19 cellular contexts compared by ENCODE assay signal in genomic region chr11:74000307-74000630, GRCh38. TPM values are rescaled to one million over a fixed set of nuclear protein-coding genes. Genes with fewer than 3 reads are reported as not detected.
DNase-seq lines count a peak whose midpoint lies in the region; ATAC-seq and TF ChIP-seq lines count a peak whose summit lies in the region.
"Had no signal": no experiment of that assay in that cellular context is flagged by ENCODE, and none has a peak within 500 bp of the region (broad histone marks: within the 10 kb centered on the region; RNA-seq: fewer than 3 reads in every experiment).

No MANE protein-coding gene starts in this region.

- H3K27ac Mint-ChIP-seq in activated CD8-positive, alpha-beta memory T cell treated with anti-CD3 and anti-CD28 coated beads, Interleukin-2, amount 10 ng/mL, durations not matched to agents 7 days and 5 days = no peak overlapping the region
- H3K27ac Mint-ChIP-seq in immature natural killer cell = peak overlapping the region; percentile 74 to 98 (median 96)
- peak overlapping the region; percentile 88 for H3K27ac Mint-ChIP-seq in stimulated activated effector memory CD8-positive, alpha-beta T cell treated with anti-CD3 and anti-CD28 coated beads, Interleukin-12 subunit alpha, Interleukin-12 subunit beta, amount 100 ng/mL, for 72 hours
- H3K27ac Mint-ChIP-seq: neural progenitor cell had no signal

- H3K9me3 Mint-ChIP-seq in activated CD8-positive, alpha-beta memory T cell treated with anti-CD3 and anti-CD28 coated beads, Interleukin-2, amount 10 ng/mL, durations not matched to agents 7 days and 5 days (ENCODE audit: low read depth) = no peaks in the 10 kb centered on the region
- no peaks in the 10 kb centered on the region for H3K9me3 Mint-ChIP-seq in immature natural killer cell
- no peaks in the 10 kb centered on the region for H3K9me3 Mint-ChIP-seq in stimulated activated effector memory CD8-positive, alpha-beta T cell treated with anti-CD3 and anti-CD28 coated beads, Interleukin-12 subunit alpha, Interleukin-12 subunit beta, amount 100 ng/mL, for 72 hours
- H3K9me3 Mint-ChIP-seq: neural progenitor cell; stimulated activated naive CD8-positive, alpha-beta T cell treated with anti-CD3 and anti-CD28 coated beads, Interleukin-15, amount 100 ng/mL, for 72 hours had no signal

- no TSS peak for BruUV-seq in OCI-LY7 (replicated peaks; lab: Mats Ljungman, UMichigan)

- no peaks in the 10 kb centered on the region for H3K27me3 Mint-ChIP-seq in activated CD8-positive, alpha-beta memory T cell treated with anti-CD3 and anti-CD28 coated beads, Interleukin-2, amount 10 ng/mL, durations not matched to agents 7 days and 5 days
- peaks cover 7 to 9% (median 8%) of the 10 kb centered on the region in 3 donors for H3K27me3 Mint-ChIP-seq in immature natural killer cell (ENCODE audit: low read depth in 3 of 3)
- H3K27me3 Mint-ChIP-seq: stimulated activated naive CD8-positive, alpha-beta T cell treated with anti-CD3 and anti-CD28 coated beads, Interleukin-15, amount 100 ng/mL, for 72 hours had no signal

- H3K4me1 ChIP-seq in OCI-LY7 (ENCODE audit: insufficient read depth, low read length, poor library complexity, severe bottlenecking) = peaks cover 58% of the 10 kb centered on the region
- H3K4me1 ChIP-seq: neural progenitor cell, right lobe of liver had no signal

- H3K36me3 ChIP-seq in OCI-LY7 (ENCODE audit: insufficient read depth, low read length) = no peaks in the 10 kb centered on the region
- H3K36me3 ChIP-seq: neural progenitor cell, right lobe of liver had no signal

- TF ChIP-seq CTCF in OCI-LY7 (conservative IDR thresholded peaks at IDR 0.05; ENCODE audit: low read length) (no peak), GM20000 (IDR thresholded peaks at IDR 0.05; ENCODE audit: extremely low read depth, missing control alignments) (no peak)

- peak; percentile 48 for DNase-seq in activated CD8-positive, alpha-beta memory T cell treated with anti-CD3 and anti-CD28 coated beads, Interleukin-2, amount 50 U/mL, for 48 hours
- no peak for DNase-seq in activated CD8-positive, alpha-beta memory T cell treated with anti-CD3 and anti-CD28 coated beads, Interleukin-2, amount 10 ng/mL, durations not matched to agents 7 days and 5 days
- DNase-seq in OCI-LY7 (ENCODE audit: low spot score) = no peak
- DNase-seq in immature natural killer cell = no peak
- no peak for DNase-seq in stimulated activated effector memory CD8-positive, alpha-beta T cell treated with anti-CD3 and anti-CD28 coated beads, Interleukin-12 subunit alpha, Interleukin-12 subunit beta, amount 100 ng/mL, for 72 hours (ENCODE audit: low spot score in 2 of 2)
- DNase-seq in GM20000 (ENCODE audit: low spot score) = no peak
- no peak for DNase-seq in activated CD4-positive, CD25-positive, alpha-beta regulatory T cell (lab: John Stamatoyannopoulos, UW)
- DNase-seq in NCI-H1694 (lab: John Stamatoyannopoulos, UW) = no peak
- DNase-seq: activated naive CD4-positive, alpha-beta T cell; DMS153; effector CD8-positive, alpha-beta T cell; erythroblast; right lobe of liver; SK-N-SH; stimulated activated naive CD8-positive, alpha-beta T cell treated with anti-CD3 and anti-CD28 coated beads, Interleukin-15, amount 100 ng/mL, for 72 hours had no signal

- peaks cover 24% of the 10 kb centered on the region for H3K36me3 Mint-ChIP-seq in activated CD8-positive, alpha-beta memory T cell treated with anti-CD3 and anti-CD28 coated beads, Interleukin-2, amount 10 ng/mL, durations not matched to agents 7 days and 5 days
- H3K36me3 Mint-ChIP-seq in immature natural killer cell = peaks cover 4 to 30% (median 26%) of the 10 kb centered on the region in 3 donors
- peaks cover 13% of the 10 kb centered on the region for H3K36me3 Mint-ChIP-seq in stimulated activated effector memory CD8-positive, alpha-beta T cell treated with anti-CD3 and anti-CD28 coated beads, Interleukin-12 subunit alpha, Interleukin-12 subunit beta, amount 100 ng/mL, for 72 hours

- H3K9me2 ChIP-seq in OCI-LY7 (ENCODE audit: insufficient read depth, low read length) = no peaks in the 10 kb centered on the region
- H3K9me2 ChIP-seq: SK-N-SH had no signal

- H3K27ac ChIP-seq in OCI-LY7 (ENCODE audit: low read depth, low read length, poor library complexity, severe bottlenecking) = peak overlapping the region; percentile 88
- H3K27ac ChIP-seq: neural progenitor cell, right lobe of liver, thyroid gland had no signal

- peaks cover 49% of the 10 kb centered on the region for H3K4me1 Mint-ChIP-seq in activated CD8-positive, alpha-beta memory T cell treated with anti-CD3 and anti-CD28 coated beads, Interleukin-2, amount 10 ng/mL, durations not matched to agents 7 days and 5 days
- H3K4me1 Mint-ChIP-seq in immature natural killer cell = peaks cover 80 to 88% of the 10 kb centered on the region in 2 donors
- peaks cover 77% of the 10 kb centered on the region for H3K4me1 Mint-ChIP-seq in stimulated activated effector memory CD8-positive, alpha-beta T cell treated with anti-CD3 and anti-CD28 coated beads, Interleukin-12 subunit alpha, Interleukin-12 subunit beta, amount 100 ng/mL, for 72 hours
- H3K4me1 Mint-ChIP-seq: neural progenitor cell had no signal

- no peak for ATAC-seq in activated CD8-positive, alpha-beta memory T cell treated with anti-CD3 and anti-CD28 coated beads, Interleukin-2, amount 10 ng/mL, durations not matched to agents 7 days and 5 days
- no peak for ATAC-seq in stimulated activated effector memory CD8-positive, alpha-beta T cell treated with anti-CD3 and anti-CD28 coated beads, Interleukin-12 subunit alpha, Interleukin-12 subunit beta, amount 100 ng/mL, for 72 hours
- ATAC-seq: right lobe of liver; stimulated activated naive CD8-positive, alpha-beta T cell treated with anti-CD3 and anti-CD28 coated beads, Interleukin-15, amount 100 ng/mL, for 72 hours had no signal

- H3K4me3 Mint-ChIP-seq in activated CD8-positive, alpha-beta memory T cell treated with anti-CD3 and anti-CD28 coated beads, Interleukin-2, amount 10 ng/mL, durations not matched to agents 7 days and 5 days = no peak overlapping the region
- peak overlapping the region in 4 of 5 donors; percentile 13 to 83 (median 48) for H3K4me3 Mint-ChIP-seq in immature natural killer cell
- peak overlapping the region; percentile 32 for H3K4me3 Mint-ChIP-seq in stimulated activated effector memory CD8-positive, alpha-beta T cell treated with anti-CD3 and anti-CD28 coated beads, Interleukin-12 subunit alpha, Interleukin-12 subunit beta, amount 100 ng/mL, for 72 hours
- H3K4me3 Mint-ChIP-seq: neural progenitor cell had no signal

- intact Hi-C loops in OCI-LY7 (cut with micrococcal nuclease; ENCODE audit: unreplicated experiment) = no loop called here

- H4K20me1 ChIP-seq in OCI-LY7 (ENCODE audit: insufficient read depth, low read length) = no peaks in the 10 kb centered on the region

- POLR2A ChIA-PET in OCI-LY7 (lab: Charles Lee) = interaction anchor here (1.1 to 1.3 kb wide), 2 partner anchors 18 to 20 kb away, joined by 3 to 4 read pairs; no protein-coding TSS in a partner anchor

- H3K79me2 ChIP-seq in OCI-LY7 (ENCODE audit: insufficient read depth, low read depth, low read length) = no peaks in the 10 kb centered on the region; the same call in 1 of the 2 replicates

- H3K4me2 ChIP-seq in OCI-LY7 (ENCODE audit: low read length) = peak overlapping the region; percentile 66
- H3K4me2 ChIP-seq: neural progenitor cell, SK-N-SH had no signal

- no peaks in the 10 kb centered on the region for H3K9me3 ChIP-seq in OCI-LY7 (ENCODE audit: low read length)
- H3K9me3 ChIP-seq: right lobe of liver, SK-N-SH, thyroid gland had no signal

- no peak overlapping the region for H3K4me3 ChIP-seq in OCI-LY7 (ENCODE audit: low read depth, low read length, poor library complexity, severe bottlenecking)
- H3K4me3 ChIP-seq: lung, neural progenitor cell, right lobe of liver, thyroid gland had no signal

- H2AFZ ChIP-seq in OCI-LY7 (ENCODE audit: low read length) = no peak overlapping the region
- H2AFZ ChIP-seq: neural progenitor cell had no signal

- CTCF ChIA-PET in activated CD8-positive, alpha-beta memory T cell treated with anti-CD3 and anti-CD28 coated beads, Interleukin-2, amount 10 ng/mL, durations not matched to agents 7 days and 5 days (lab: Charles Lee) = no interaction called here
- CTCF ChIA-PET in OCI-LY7 (lab: Charles Lee; ENCODE audit: unreplicated experiment) = no interaction called here

RNA-seq across cellular contexts. Expression of gene UCP3, which starts 8.6 kb away (rescaled TPM):
- 1 to 10 TPM; 3.3 to 5.2 TPM for total RNA-seq in activated CD8-positive, alpha-beta memory T cell treated with anti-CD3 and anti-CD28 coated beads, Interleukin-2, amount 10 ng/mL, durations not matched to agents 7 days and 5 days
- total RNA-seq in OCI-LY7 (2014; rRNA removed; shearing (Covaris generic)) = 1.5 and 3.2 TPM in 2 replicates
- 1.8 and 2.4 TPM in 2 replicates for total RNA-seq in OCI-LY7 (2022)
- 1 to 10 TPM in 1 of 3 donors, under 1 TPM in 2; 0.41 to 1.3 (median 0.52) TPM for polyA plus RNA-seq in immature natural killer cell

RNA-seq across cellular contexts. Expression of gene UCP2, which starts 17.6 kb away (rescaled TPM):
- 100 to 1,000 TPM; 199 to 288 TPM for total RNA-seq in activated CD8-positive, alpha-beta memory T cell treated with anti-CD3 and anti-CD28 coated beads, Interleukin-2, amount 10 ng/mL, durations not matched to agents 7 days and 5 days
- total RNA-seq in OCI-LY7 (2014; rRNA removed; shearing (Covaris generic)) = 82.7 and 145 TPM in 2 replicates
- 358 and 389 TPM in 2 replicates for total RNA-seq in OCI-LY7 (2022)
- 1,000 to 10,000 TPM; 1,092 to 2,060 (median 1,799) TPM for polyA plus RNA-seq in immature natural killer cell

RNA-seq across cellular contexts. Expression of gene DNAJB13, which starts 49.4 kb away (rescaled TPM):
- under 1 TPM; 0.26 to 0.29 TPM for total RNA-seq in activated CD8-positive, alpha-beta memory T cell treated with anti-CD3 and anti-CD28 coated beads, Interleukin-2, amount 10 ng/mL, durations not matched to agents 7 days and 5 days
- total RNA-seq in OCI-LY7 (2014; rRNA removed; shearing (Covaris generic)) = not detected in 2 replicates
- 0.29 and 0.81 TPM in 2 replicates for total RNA-seq in OCI-LY7 (2022)
- polyA plus RNA-seq in immature natural killer cell = not detected
- total RNA-seq: LHCN-M2, right lobe of liver had no signal
